Comparison of ENCODE assay signal across 8 cellular contexts in genomic region chr18:657998-658946, GRCh38.
DNase-seq lines count a peak whose midpoint lies in the region; TF ChIP-seq lines count a peak whose summit lies in the region.

No MANE protein-coding gene starts in this region.

- H3K36me3 ChIP-seq in HAP-1 (replicated peaks) (peaks cover 41% of the 10 kb centered on the region), tibial artery (no peaks in the 10 kb centered on the region)

- in situ Hi-C loops in HAP-1 (cut with MboI; ENCODE audit: low sequenced_read_pairs): no loop called here

- H3K27ac ChIP-seq in tibial artery: peak overlapping the region in 1 of 2 donors; percentile 34

- no peak for TF ChIP-seq CTCF in tibial artery (IDR thresholded peaks at IDR 0.05)

- peak; percentile 70 for DNase-seq in GM04504 (ENCODE audit: low read depth)
- DNase-seq in HAP-1 (ENCODE audit: low spot score in 2 of 2): peak; percentile 95 to 97
- DNase-seq in LoVo (ENCODE audit: low spot score): peak; percentile 92
- peak; percentile 95 for DNase-seq in RPMI8226
- peak; percentile 44 for DNase-seq in activated naive CD4-positive, alpha-beta T cell treated with anti-CD3 and anti-CD28 coated beads, Interleukin-2, amount 50 U/mL, for 16 hours
- DNase-seq in glomerular visceral epithelial cell (ENCODE audit: extremely low spot score): peak; percentile 94
- peak; percentile 38 for DNase-seq in non-pigmented ciliary epithelial cell (ENCODE audit: low read depth)
- peak; percentile 76 to 85 for DNase-seq in tibial artery

- H3K9me3 ChIP-seq in HAP-1 (peaks cover 8% of the 10 kb centered on the region; the same call in 1 of the 2 replicates), tibial artery (no peaks in the 10 kb centered on the region)

- H3K4me1 ChIP-seq in HAP-1 (peaks cover 11% of the 10 kb centered on the region), tibial artery (peaks cover 0 to 14% (median 7%) of the 10 kb centered on the region in 4 donors)

- H3K27me3 ChIP-seq in HAP-1 (ENCODE audit: low read depth) (no peaks in the 10 kb centered on the region), tibial artery (peaks cover 0 to 14% of the 10 kb centered on the region in 2 donors)

- intact Hi-C loops in tibial artery (cut with DNase I; ENCODE audit: low total_unique reads): loop anchor here (10.0 kb wide), 1 partner anchor 57 kb away; the partner anchor contains the start of gene ENOSF1

- peak overlapping the region; percentile 95 for H3K4me3 ChIP-seq in HAP-1
- H3K4me3 ChIP-seq in tibial artery: peak overlapping the region; percentile 64 to 81

Comparison
In these comparisons a context has a peak if more than half of its experiments do, and no peak if none do; other contexts are left out.
1. DNase-seq: peak in every context shown above with its lines; median percentile 96 in HAP-1; 95 in RPMI8226; 94 in glomerular visceral epithelial cell; 92 in LoVo; 80 in tibial artery; 70 in GM04504; 44 in activated naive CD4-positive, alpha-beta T cell treated with anti-CD3 and anti-CD28 coated beads, Interleukin-2, amount 50 U/mL, for 16 hours; 38 in non-pigmented ciliary epithelial cell.